8 cellular contexts compared by ENCODE assay signal in the genomic region with DNA sequence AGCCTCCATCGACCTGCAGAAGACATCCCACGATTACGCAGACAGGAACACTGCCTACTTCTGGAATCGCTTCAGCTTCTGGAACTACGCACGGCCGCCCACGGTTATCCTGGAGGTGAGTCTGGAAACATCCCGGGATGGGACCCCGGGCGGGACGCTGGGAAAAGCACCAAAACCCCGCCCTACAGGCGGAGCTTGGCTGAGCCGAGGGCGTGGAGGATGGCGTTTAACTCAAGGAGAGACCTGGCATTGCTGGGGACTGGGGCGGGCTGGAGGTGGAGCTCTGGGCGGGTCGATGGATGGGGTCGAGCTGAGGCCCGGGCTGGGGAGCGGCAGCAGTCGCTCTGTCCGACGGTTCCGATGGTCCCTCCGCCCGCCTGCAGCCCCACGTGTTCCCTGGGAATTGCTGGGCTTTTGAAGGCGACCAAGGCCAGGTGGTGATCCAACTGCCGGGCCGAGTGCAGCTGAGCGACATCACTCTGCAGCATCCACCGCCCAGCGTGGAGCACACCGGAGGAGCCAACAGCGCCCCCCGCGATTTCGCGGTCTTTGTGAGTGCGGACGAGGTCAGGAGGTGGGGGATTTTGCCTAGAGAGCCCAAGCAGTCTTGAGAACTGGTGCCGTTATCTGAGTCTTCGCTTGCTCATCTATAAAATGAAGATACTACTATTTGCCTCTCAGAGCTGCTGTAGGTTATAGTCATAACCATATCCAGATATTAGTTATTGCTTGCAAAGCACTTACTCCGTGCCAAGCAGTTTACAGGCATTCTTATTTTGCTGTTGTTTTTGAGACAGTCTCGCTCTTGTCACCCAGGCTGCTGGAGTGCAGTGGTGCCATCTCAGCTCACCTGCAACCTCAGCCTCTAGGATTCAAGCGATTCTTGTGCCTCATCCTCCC. TPM values are rescaled to one million over a fixed set of nuclear protein-coding genes. Genes with fewer than 3 reads are reported as not detected.
DNase-seq lines count a peak whose midpoint lies in the region; ATAC-seq and TF ChIP-seq lines count a peak whose summit lies in the region.

No MANE protein-coding gene starts in this region.

- H3K4me3 ChIP-seq in CD8-positive, alpha-beta memory T cell (ENCODE audit: low read length), result peak overlapping the region; percentile 66
- H3K4me3 ChIP-seq in SJSA1 (peak overlapping the region; percentile 34), tibial nerve (peak overlapping the region; percentile 14 to 55 (median 37))

- no peak overlapping the region for H3K27ac ChIP-seq in CD8-positive, alpha-beta memory T cell (ENCODE audit: low read depth, low read length)
- H3K27ac ChIP-seq in KOPT-K1 (ENCODE audit: low read depth, low read length, poor library complexity, severe bottlenecking) (peak overlapping the region; percentile 44), SJSA1 (no peak overlapping the region), tibial nerve (peak overlapping the region in 3 of 4 donors; percentile 73 to 94 (median 81))

- H3K9me3 ChIP-seq in CD8-positive, alpha-beta memory T cell (ENCODE audit: low read length), result no peaks in the 10 kb centered on the region
- no peaks in the 10 kb centered on the region for H3K9me3 ChIP-seq in KOPT-K1 (ENCODE audit: insufficient read depth, low read length, poor library complexity, severe bottlenecking)
- no peaks in the 10 kb centered on the region for H3K9me3 ChIP-seq in SJSA1 (replicated peaks)
- no peaks in the 10 kb centered on the region for H3K9me3 ChIP-seq in tibial nerve

- H3K4me1 Mint-ChIP-seq in CD8-positive, alpha-beta memory T cell, result peaks cover 25 to 49% (median 32%) of the 10 kb centered on the region in 3 donors

- intact Hi-C loops in Right ventricle myocardium superior (cut with DNase I), result loop anchor here (5.0 kb wide), 1 partner anchor 43 kb away; the partner anchor contains the start of genes CPNE1 and RBM12

- CTCF ChIA-PET in CD8-positive, alpha-beta memory T cell (lab: Charles Lee), result interaction anchor here (0.7 to 6.5 kb wide), 26 partner anchors 9 to 335 kb away, joined by 3 to 55 read pairs (median 4); partner anchors contain the start of genes CPNE1, NFS1, RBM12 and RBM39

- WGBS in tibial nerve, 2 donors, result 7 to 9% methylated on average over 35 to 44 of the region's 49 CpGs

- H3K36me3 ChIP-seq in CD8-positive, alpha-beta memory T cell (ENCODE audit: insufficient read depth, low read length), result no peaks in the 10 kb centered on the region
- H3K36me3 ChIP-seq in KOPT-K1 (ENCODE audit: insufficient read depth, low read length) (peaks cover 22% of the 10 kb centered on the region; the same call in 1 of the 2 replicates), SJSA1 (peaks cover 3% of the 10 kb centered on the region; the same call in 1 of the 2 replicates), tibial nerve (peaks cover 0 to 31% (median 0%) of the 10 kb centered on the region in 3 donors)

- H3K27me3 Mint-ChIP-seq in CD8-positive, alpha-beta memory T cell, result peaks cover 0 to 8% of the 10 kb centered on the region in 2 donors

- no peak for TF ChIP-seq EP300 in tibial nerve (IDR thresholded peaks at IDR 0.05)

- peaks cover 0 to 4% (median 2%) of the 10 kb centered on the region in 3 donors for H3K36me3 Mint-ChIP-seq in CD8-positive, alpha-beta memory T cell

- DNase-seq in CD8-positive, alpha-beta memory T cell, result peak; percentile 64 to 78 (median 74)
- peak; percentile 78 for DNase-seq in GM20000 (ENCODE audit: low spot score)
- DNase-seq in SJSA1 (ENCODE audit: low read depth in 1 of 2, low spot score in 2 of 2), result peak; percentile 83 to 89
- peak; percentile 23 to 68 (median 48) for DNase-seq in activated naive CD4-positive, alpha-beta T cell (lab: John Stamatoyannopoulos, UW)
- peak; percentile 88 for DNase-seq in Right ventricle myocardium superior
- DNase-seq in pons (ENCODE audit: low spot score), result peak; percentile 39
- peak; percentile 48 to 52 for DNase-seq in tibial nerve (ENCODE audit: low spot score in 2 of 2)

- no peaks in the 10 kb centered on the region for H3K9me3 Mint-ChIP-seq in CD8-positive, alpha-beta memory T cell

- H3K27ac Mint-ChIP-seq in CD8-positive, alpha-beta memory T cell, result peak overlapping the region; percentile 78 to 98 (median 83)

- peak; percentile 48 for ATAC-seq in Right ventricle myocardium superior (ENCODE audit: poor library complexity)

- peak overlapping the region; percentile 83 to 95 (median 92) for H3K4me3 Mint-ChIP-seq in CD8-positive, alpha-beta memory T cell

- H3K4me1 ChIP-seq in CD8-positive, alpha-beta memory T cell (ENCODE audit: insufficient read depth, low read length), result peaks cover 26% of the 10 kb centered on the region
- H3K4me1 ChIP-seq in SJSA1 (replicated peaks) (peaks cover 24% of the 10 kb centered on the region), tibial nerve (peaks cover 0 to 41% (median 27%) of the 10 kb centered on the region in 4 donors)

- H3K27me3 ChIP-seq in CD8-positive, alpha-beta memory T cell (ENCODE audit: insufficient read depth, low read length, poor library complexity, severe bottlenecking), result no peaks in the 10 kb centered on the region
- H3K27me3 ChIP-seq in SJSA1 (replicated peaks) (no peaks in the 10 kb centered on the region), tibial nerve (no peaks in the 10 kb centered on the region)

- no peak for TF ChIP-seq POLR2A in tibial nerve (IDR thresholded peaks at IDR 0.05)

- TF ChIP-seq CTCF in GM20000 (IDR thresholded peaks at IDR 0.05; ENCODE audit: extremely low read depth, missing control alignments) (peak; percentile 41), tibial nerve (IDR thresholded peaks at IDR 0.05) (peak in 2 of 5 experiments; percentile 16 to 19)

- POLR2A ChIA-PET in CD8-positive, alpha-beta memory T cell (lab: Charles Lee), result interaction anchor here (0.6 to 4.9 kb wide), 8 partner anchors 18 to 334 kb away, joined by 3 to 57 read pairs (median 4); partner anchors contain the start of genes CPNE1, RBM12, RBM39 and SCAND1

RNA-seq across cellular contexts. Expression of gene SPAG4, which starts 3.8 kb away (rescaled TPM):
- 1 to 10 TPM; 2.1 TPM for total RNA-seq in CD8-positive, alpha-beta memory T cell
- polyA plus RNA-seq in CD8-positive, alpha-beta memory T cell, result 1.1 TPM
- total RNA-seq in SJSA1 (2014; rRNA removed; shearing (Covaris generic)), result 0.87 TPM in 1 of 2 replicates, not detected in the other
- total RNA-seq in Right ventricle myocardium superior (2.3 TPM), tibial nerve (1 to 10 TPM; 1.3 to 5.7 (median 2.6) TPM)

RNA-seq across cellular contexts. Expression of gene CPNE1, which starts 45.3 kb away (rescaled TPM):
- 100 to 1,000 TPM; 295 to 305 TPM for total RNA-seq in CD8-positive, alpha-beta memory T cell
- 378 TPM for polyA plus RNA-seq in CD8-positive, alpha-beta memory T cell
- 122 and 162 TPM in 2 replicates for total RNA-seq in SJSA1 (2014; rRNA removed; shearing (Covaris generic))
- total RNA-seq in Right ventricle myocardium superior, result 60.6 TPM
- 100 to 1,000 TPM; 116 to 151 (median 144) TPM for total RNA-seq in tibial nerve

RNA-seq across cellular contexts. Expression of gene RBM12, which starts 45.3 kb away (rescaled TPM):
- total RNA-seq in CD8-positive, alpha-beta memory T cell, result 100 to 1,000 TPM; 103 to 110 TPM
- polyA plus RNA-seq in CD8-positive, alpha-beta memory T cell, result 46.1 TPM
- total RNA-seq in SJSA1 (2014; rRNA removed; shearing (Covaris generic)), result 59.2 and 64.1 TPM in 2 replicates
- total RNA-seq in Right ventricle myocardium superior, result 45.3 TPM
- 10 to 100 TPM; 24.9 to 35.0 (median 30.8) TPM for total RNA-seq in tibial nerve

Comparison
In these comparisons a context has a peak if more than half of its experiments do, and no peak if none do; other contexts are left out.
1. H3K27ac ChIP-seq: peak in KOPT-K1 (single experiment) and tibial nerve (3 of 4); none in CD8-positive, alpha-beta memory T cell (single experiment) and SJSA1 (single experiment).
2. Peak in every context shown above with its lines, with median percentiles within 50 percentile points of each other: DNase-seq and H3K4me3 ChIP-seq.